14 cellular contexts compared by ENCODE assay signal in genomic region chr1:46642091-46642680, GRCh38. TPM values are rescaled to one million over a fixed set of nuclear protein-coding genes. Genes with fewer than 3 reads are reported as not detected.
A peak's percentile ranks its signal among the peaks of the same experiment; 100 is the strongest.
DNase-seq lines count a peak whose midpoint lies in the region; ATAC-seq, FAIRE-seq and TF ChIP-seq lines count a peak whose summit lies in the region.
"Had no signal": no experiment of that assay in that cellular context is flagged by ENCODE, and none has a peak within 500 bp of the region (broad histone marks: within the 10 kb centered on the region; RNA-seq: fewer than 3 reads in every experiment).

No MANE protein-coding gene starts in this region.

- POLR2A ChIA-PET in Panc1 (lab: Charles Lee), result no interaction called here

- H3K27ac ChIP-seq in Panc1 (ENCODE audit: low read length) (peak overlapping the region; percentile 89), esophagus muscularis mucosa (replicated peaks in 1 of 4) (peak overlapping the region in 3 of 4 donors; percentile 44 to 82 (median 59)), stomach smooth muscle (ENCODE audit: low read length) (peak overlapping the region; percentile 2)
- H3K27ac ChIP-seq: BLaER1, SJCRH30 had no signal

- CTCF ChIA-PET in Panc1 (lab: Charles Lee), result no interaction called here

- H3K9me3 ChIP-seq in Panc1 (ENCODE audit: control insufficient read depth, insufficient read depth, low read depth, low read length), result no peaks in the 10 kb centered on the region
- H3K9me3 ChIP-seq in esophagus muscularis mucosa, result no peaks in the 10 kb centered on the region
- no peaks in the 10 kb centered on the region for H3K9me3 ChIP-seq in stomach smooth muscle (ENCODE audit: control insufficient read depth in 2 of 2, low read length in 2 of 2)
- H3K9me3 ChIP-seq: BLaER1, SJCRH30 had no signal

- H3K36me3 ChIP-seq in Panc1 (ENCODE audit: control insufficient read depth, insufficient read depth, low read length) (no peaks in the 10 kb centered on the region), esophagus muscularis mucosa (peaks cover 0 to 37% (median 5%) of the 10 kb centered on the region in 4 donors), stomach smooth muscle (ENCODE audit: control insufficient read depth in 2 of 2, insufficient read depth in 2 of 2, low read length in 2 of 2) (peaks cover 3 to 5% of the 10 kb centered on the region in 2 donors)

- no peak for TF ChIP-seq EP300 in esophagus muscularis mucosa (IDR thresholded peaks at IDR 0.05)

- no peak for TF ChIP-seq POLR2A in esophagus muscularis mucosa (IDR thresholded peaks at IDR 0.05; ENCODE audit: low read depth)

- H3K27me3 ChIP-seq in Panc1 (ENCODE audit: control insufficient read depth, insufficient read depth, low read length) (no peaks in the 10 kb centered on the region), esophagus muscularis mucosa (no peaks in the 10 kb centered on the region), stomach smooth muscle (ENCODE audit: control insufficient read depth in 1 of 2, insufficient read depth in 2 of 2, low read length in 2 of 2) (no peaks in the 10 kb centered on the region)
- H3K27me3 ChIP-seq: BLaER1, SJCRH30 had no signal

- intact Hi-C loops in Panc1 (cut with micrococcal nuclease; ENCODE audit: unreplicated experiment) (no loop called here), esophagus muscularis mucosa (cut with DNase I) (no loop called here)

- peak; percentile 9 for FAIRE-seq in HTR-8/SVneo (lab: Jason Lieb, UNC)

- TF ChIP-seq CTCF in Panc1 (IDR thresholded peaks at IDR 0.05) (no peak), esophagus muscularis mucosa (IDR thresholded peaks at IDR 0.05) (no peak)

- no peak for ATAC-seq in Panc1
- ATAC-seq in HG03354 (IDR thresholded peaks at IDR 0.05; ENCODE audit: poor library complexity, severe bottlenecking, unreplicated experiment), result no peak

- H3K9ac ChIP-seq in stomach smooth muscle (ENCODE audit: low read length in 2 of 2), result no peak overlapping the region
- H3K9ac ChIP-seq: BLaER1 had no signal

- in situ Hi-C loops in Panc1 (cut with HindIII; ENCODE audit: low pct_unique_long_range_greater_than_20kb, low sequenced_read_pairs), result no loop called here

- H3K4me3 ChIP-seq in Panc1 (ENCODE audit: low read depth in 2 of 2, low read length in 2 of 2) (no peak overlapping the region), esophagus muscularis mucosa (no peak overlapping the region), stomach smooth muscle (ENCODE audit: low read length in 2 of 2) (no peak overlapping the region)
- H3K4me3 ChIP-seq: BLaER1, SJCRH30 had no signal

- no peak for DNase-seq in HTR-8/SVneo (ENCODE audit: insufficient read length, low spot score)
- no peak for DNase-seq in Panc1 (ENCODE audit: low read depth, low spot score)
- no peak for DNase-seq in esophagus muscularis mucosa (ENCODE audit: extremely low spot score)
- no peak for DNase-seq in epidermal melanocyte (ENCODE audit: insufficient read length, low spot score)
- no peak for DNase-seq in germinal center (ENCODE audit: low spot score)
- DNase-seq: NCI-H82, RPMI8226, SJCRH30, SW 1271 had no signal

- H3K4me1 ChIP-seq in Panc1 (ENCODE audit: control insufficient read depth, insufficient read depth, low read length), result peaks cover 32% of the 10 kb centered on the region
- H3K4me1 ChIP-seq in esophagus muscularis mucosa, result peaks cover 18 to 63% (median 53%) of the 10 kb centered on the region in 4 donors
- H3K4me1 ChIP-seq in stomach smooth muscle (ENCODE audit: control insufficient read depth, insufficient read depth, low read length), result peaks cover 23% of the 10 kb centered on the region

- no TSS peak for BruUV-seq in Panc1 (replicated peaks; lab: Mats Ljungman, UMichigan)

RNA-seq across cellular contexts. Expression of gene MOB3C, which starts 25.6 kb away (rescaled TPM):
- total RNA-seq in Panc1 (2021; ENCODE audit: unreplicated experiment), result 10.5 TPM
- 13.4 TPM for polyA plus RNA-seq in Panc1 (2012; ENCODE audit: insufficient read length)
- 10 to 100 TPM; 19.5 to 27.0 (median 24.4) TPM for total RNA-seq in esophagus muscularis mucosa

RNA-seq across cellular contexts. Expression of gene ATPAF1, which starts 26.0 kb away (rescaled TPM):
- total RNA-seq in Panc1 (2021; ENCODE audit: unreplicated experiment) (39.0 TPM), esophagus muscularis mucosa (10 to 100 TPM; 64.4 to 88.0 (median 68.5) TPM)
- 33.8 TPM for polyA plus RNA-seq in Panc1 (2012; ENCODE audit: insufficient read length)

RNA-seq across cellular contexts. Expression of gene TEX38, which starts 29.5 kb away (rescaled TPM):
- total RNA-seq in Panc1 (2021; ENCODE audit: unreplicated experiment) (not detected), esophagus muscularis mucosa (not detected)
- not detected for polyA plus RNA-seq in Panc1 (2012; ENCODE audit: insufficient read length)
- total RNA-seq: NCI-H460, SJCRH30 had no signal
- polyA plus RNA-seq: IgD-negative memory B cell had no signal

RNA-seq across cellular contexts. Expression of gene MKNK1, which starts 38.1 kb away (rescaled TPM):
- total RNA-seq in Panc1 (2021; ENCODE audit: unreplicated experiment), result 40.1 TPM
- polyA plus RNA-seq in Panc1 (2012; ENCODE audit: insufficient read length), result 31.4 TPM
- 10 to 100 TPM; 27.7 to 37.0 (median 29.3) TPM for total RNA-seq in esophagus muscularis mucosa

Comparison
In these comparisons a context has a peak if more than half of its experiments do, and no peak if none do; other contexts are left out.
1. H3K27ac ChIP-seq: peak in every context shown above with its lines; median percentile 89 in Panc1; 59 in esophagus muscularis mucosa; 2 in stomach smooth muscle.